Comparison of ENCODE assay signal across 8 cellular contexts in the genomic region with DNA sequence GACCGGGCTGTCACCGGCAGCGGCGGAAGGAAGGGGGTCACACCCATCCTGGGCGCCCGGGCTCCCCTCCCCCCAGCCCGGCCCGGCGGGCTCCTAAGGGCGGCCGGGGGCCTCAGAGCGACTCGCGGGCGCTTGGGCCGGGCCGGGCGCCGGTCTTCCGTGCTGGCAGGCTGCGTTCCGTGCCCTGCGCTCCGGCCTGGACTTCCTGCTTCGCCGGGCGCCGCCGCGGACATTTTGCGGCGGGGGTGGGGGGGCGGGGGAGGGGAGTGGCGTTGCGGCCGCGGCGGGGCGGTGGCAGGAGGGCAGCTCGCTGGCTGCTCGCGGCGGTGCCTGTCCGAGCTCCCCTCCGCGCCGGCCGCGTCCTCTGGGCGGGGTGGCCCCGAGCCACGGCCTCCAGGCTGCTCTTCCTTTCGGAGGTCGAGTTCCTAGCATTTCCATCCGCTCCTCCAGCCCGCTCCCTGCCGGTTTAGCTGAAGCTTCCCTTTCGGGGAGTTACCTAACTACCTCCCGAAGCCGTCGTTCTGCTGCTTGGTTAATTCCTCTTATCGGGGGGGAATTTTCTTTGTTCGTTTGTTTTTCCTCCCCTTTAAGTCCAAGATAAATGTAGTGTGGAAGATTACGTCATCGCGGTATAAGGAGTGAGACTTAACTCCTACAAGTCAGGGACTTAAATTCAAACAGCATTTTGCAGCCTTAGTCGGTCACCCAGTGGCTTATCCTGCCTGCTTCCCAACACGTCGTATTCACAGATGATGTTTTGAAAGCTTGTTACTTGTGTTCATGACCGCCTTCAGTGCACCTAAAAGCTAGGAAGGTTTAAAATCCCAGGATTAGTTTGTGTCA. TPM values are rescaled to one million over a fixed set of nuclear protein-coding genes. Genes with fewer than 3 reads are reported as not detected.
A peak's percentile ranks its signal among the peaks of the same experiment; 100 is the strongest.
DNase-seq lines count a peak whose midpoint lies in the region; ATAC-seq, FAIRE-seq and TF ChIP-seq lines count a peak whose summit lies in the region.

No MANE protein-coding gene starts in this region.

- H3K4me3 Mint-ChIP-seq in astrocyte (ENCODE audit: unreplicated experiment) = peak overlapping the region; percentile 92

- H3K4me1 ChIP-seq in astrocyte (ENCODE audit: insufficient read depth, low read length) (peaks cover 16% of the 10 kb centered on the region), psoas muscle (peaks cover 42% of the 10 kb centered on the region)

- H3K36me3 Mint-ChIP-seq in astrocyte (ENCODE audit: low read depth, unreplicated experiment) = peaks cover 4% of the 10 kb centered on the region

- H3K9me3 ChIP-seq in KOPT-K1 (ENCODE audit: insufficient read depth, low read length, poor library complexity, severe bottlenecking) = no peaks in the 10 kb centered on the region
- H3K9me3 ChIP-seq in astrocyte (ENCODE audit: insufficient read depth, low read depth, low read length) = no peaks in the 10 kb centered on the region
- H3K9me3 ChIP-seq in psoas muscle = no peaks in the 10 kb centered on the region

- no peak for FAIRE-seq in astrocyte (lab: Jason Lieb, UNC)

- ATAC-seq in GM21825 (IDR thresholded peaks at IDR 0.05; ENCODE audit: unreplicated experiment) (peak; percentile 30), psoas muscle (peak; percentile 68 to 79 (median 74))

- peaks cover 48% of the 10 kb centered on the region for H4K20me1 ChIP-seq in astrocyte (ENCODE audit: insufficient read depth, low read length)

- TF ChIP-seq CTCF in astrocyte (IDR thresholded peaks at IDR 0.05; ENCODE audit: insufficient read depth, low read depth, low read length) (no peak), psoas muscle (IDR thresholded peaks at IDR 0.05) (no peak)

- peaks cover 55% of the 10 kb centered on the region for H3K79me2 ChIP-seq in astrocyte (ENCODE audit: insufficient read depth, low read length)

- peak overlapping the region; percentile 91 for H3K4me2 ChIP-seq in astrocyte (ENCODE audit: low read length)

- peak; percentile 72 for DNase-seq in DMS79 treated with DMSO at 0.1 percent for 48 hours (lab: John Stamatoyannopoulos, UW)
- DNase-seq in T-helper 1 cell = peak; percentile 22 to 68 (median 47)
- DNase-seq in astrocyte (ENCODE audit: low read depth) = peak; percentile 84
- peak; percentile 68 for DNase-seq in hepatic stellate cell (ENCODE audit: low spot score)
- DNase-seq in psoas muscle = peak; percentile 70 to 83
- DNase-seq in GOT3 (lab: John Stamatoyannopoulos, UW) = no peak

- H3K27ac ChIP-seq in KOPT-K1 (ENCODE audit: low read depth, low read length, poor library complexity, severe bottlenecking) = peak overlapping the region; percentile 85
- peak overlapping the region; percentile 98 for H3K27ac ChIP-seq in astrocyte (ENCODE audit: low read depth, low read length)
- peak overlapping the region; percentile 100 for H3K27ac ChIP-seq in psoas muscle

- H3K36me3 ChIP-seq in KOPT-K1 (ENCODE audit: insufficient read depth, low read length) = peaks cover 30% of the 10 kb centered on the region
- H3K36me3 ChIP-seq in astrocyte (ENCODE audit: insufficient read depth, low read length) = peaks cover 14% of the 10 kb centered on the region
- peaks cover 0 to 6% of the 10 kb centered on the region in 2 donors for H3K36me3 ChIP-seq in psoas muscle (ENCODE audit: insufficient read depth in 1 of 2, low read depth in 1 of 2)

- no peaks in the 10 kb centered on the region for H3K27me3 Mint-ChIP-seq in astrocyte (ENCODE audit: low read depth, unreplicated experiment)

- H3K27ac Mint-ChIP-seq in astrocyte (ENCODE audit: unreplicated experiment) = peak overlapping the region; percentile 94

- H2AFZ ChIP-seq in astrocyte (ENCODE audit: low read depth, low read length) = no peak overlapping the region

- H3K27me3 ChIP-seq in astrocyte (ENCODE audit: insufficient read depth, low read length) (no peaks in the 10 kb centered on the region), psoas muscle (ENCODE audit: insufficient read depth in 3 of 3, low read length in 2 of 3) (no peaks in the 10 kb centered on the region)

- peaks cover 19% of the 10 kb centered on the region for H3K4me1 Mint-ChIP-seq in astrocyte (ENCODE audit: low read depth, unreplicated experiment)

- no peaks in the 10 kb centered on the region for H3K9me3 Mint-ChIP-seq in astrocyte (ENCODE audit: unreplicated experiment)

- intact Hi-C loops in psoas muscle (cut with DNase I) = loop anchor here in 1 of 2 donors (2.0 kb wide), 1 partner anchor 28 kb away; no protein-coding TSS in a partner anchor

- 0 to 1% (median 0%) methylated on average over 27 to 69 of the region's 70 CpGs for WGBS in psoas muscle, 3 donors

- peak overlapping the region; percentile 95 for H3K9ac ChIP-seq in astrocyte (ENCODE audit: low read length)

- H3K4me3 ChIP-seq in astrocyte (ENCODE audit: insufficient read depth, low read depth, low read length) = peak overlapping the region; percentile 88
- peak overlapping the region; percentile 81 for H3K4me3 ChIP-seq in psoas muscle

RNA-seq across cellular contexts. Expression of a gene that starts 0.7 kb away (rescaled TPM):
- 346 and 366 TPM in 2 replicates for total RNA-seq in astrocyte
- total RNA-seq in psoas muscle = 100 to 1,000 TPM in 3 of 4 donors, 10 to 100 TPM in 1; 98.7 to 135 (median 122) TPM
- 100 to 1,000 TPM in 2 of 3 donors, 10 to 100 TPM in 1; 71.6 to 126 (median 115) TPM for polyA plus RNA-seq in psoas muscle

RNA-seq across cellular contexts. Expression of a gene that starts 51.8 kb away (rescaled TPM):
- not detected in 2 replicates for total RNA-seq in astrocyte
- total RNA-seq in psoas muscle = 1 to 10 TPM in 1 of 4 donors, under 1 TPM in 1, not detected in 2; 0.65 to 4.0 TPM
- 1 to 10 TPM in 1 of 3 donors, under 1 TPM in 1, not detected in 1; 0.62 to 2.2 TPM for polyA plus RNA-seq in psoas muscle
